In the genomic region with DNA sequence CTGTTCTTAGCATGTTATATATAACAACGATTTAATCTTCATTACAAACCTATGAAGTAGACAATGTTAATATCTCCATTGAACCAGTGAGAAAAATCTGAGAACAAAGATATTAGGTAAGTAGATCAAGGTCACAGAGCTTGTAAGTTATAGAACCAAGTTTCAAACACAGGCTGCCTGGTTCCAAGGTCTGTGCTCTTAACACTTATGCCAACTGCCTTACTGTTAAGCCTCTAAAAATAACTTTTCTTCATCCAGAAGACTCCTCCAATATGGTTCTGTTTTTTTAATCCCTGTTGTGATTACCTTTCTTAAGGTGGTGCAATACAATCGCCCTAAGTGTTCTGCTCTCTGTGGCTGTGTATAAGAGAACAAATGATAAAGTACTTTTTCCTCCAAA, we compare ENCODE assay signal across 7 cellular contexts.
"Had no signal": no experiment of that assay in that cellular context is flagged by ENCODE, and none has a peak within 500 bp of the region (broad histone marks: within the 10 kb centered on the region; RNA-seq: fewer than 3 reads in every experiment).

No MANE protein-coding gene starts in this region.

- DNase-seq: IMR-90, KBM-7, KG1 had no signal

- H3K4me3 ChIP-seq: K562 had no signal

- FAIRE-seq: HepG2, HTR-8/SVneo, K562 had no signal

- ATAC-seq: HepG2, K562 had no signal

- H3K27ac ChIP-seq: HL-60 had no signal
